In genomic region chr1:119623651-119624050, GRCh38 we compare ENCODE assay signal across 20 cellular contexts.
"Had no signal": no experiment of that assay in that cellular context is flagged by ENCODE, and none has a peak within 500 bp of the region (broad histone marks: within the 10 kb centered on the region; RNA-seq: fewer than 3 reads in every experiment).

No MANE protein-coding gene starts in this region.

- H3K9me3 ChIP-seq: gastrocnemius medialis, heart right ventricle, neutrophil, thoracic aorta, vagina had no signal

- FAIRE-seq: endometrium had no signal

- H3K36me3 ChIP-seq: neutrophil had no signal

- H3K27me3 ChIP-seq: gastrocnemius medialis, heart right ventricle, vagina had no signal

- ATAC-seq: esophagus mucosa; gastrocnemius medialis; heart right ventricle; sciatic nerve; stimulated activated naive B cell treated with anti-CD40 and anti-IgM and Interleukin-4, amounts not matched to agents 10 μg/mL and 1 μg/mL and 100 μg/mL, for 72 hours had no signal

- DNase-seq: effector CD8-positive, alpha-beta T cell; gastrocnemius medialis; heart right ventricle; hypothalamus; islet precursor cell; mesendoderm; naive B cell; spleen; stimulated activated CD4-positive, alpha-beta T cell treated with anti-CD3 and anti-CD28 coated beads, Interleukin-15, amount 100 ng/mL, for 24 hours; stimulated activated CD4-positive, alpha-beta T cell treated with anti-CD3 and anti-CD28 coated beads, Interleukin-1b, Interleukin-23, amount 100 ng/mL, for 48 hours; stimulated activated CD4-positive, alpha-beta T cell treated with anti-CD3 and anti-CD28 coated beads, Interleukin-4, amount 100 ng/mL, for 24 hours; stimulated activated naive B cell treated with anti-CD40 and anti-IgM and Interleukin-4, amounts not matched to agents 10 μg/mL and 1 μg/mL and 100 μg/mL, for 72 hours; stimulated activated naive CD8-positive, alpha-beta T cell treated with anti-CD3 and anti-CD28 coated beads, Interleukin-15, amount 100 ng/mL, for 72 hours had no signal

- H3K4me3 ChIP-seq: coronary artery, gastrocnemius medialis, heart right ventricle, spleen, thoracic aorta, vagina had no signal

- H3K27ac ChIP-seq: coronary artery, gastrocnemius medialis, heart right ventricle, neutrophil, spleen, thoracic aorta, vagina had no signal
